Comparison of ENCODE assay signal across 8 cellular contexts in the genomic region with DNA sequence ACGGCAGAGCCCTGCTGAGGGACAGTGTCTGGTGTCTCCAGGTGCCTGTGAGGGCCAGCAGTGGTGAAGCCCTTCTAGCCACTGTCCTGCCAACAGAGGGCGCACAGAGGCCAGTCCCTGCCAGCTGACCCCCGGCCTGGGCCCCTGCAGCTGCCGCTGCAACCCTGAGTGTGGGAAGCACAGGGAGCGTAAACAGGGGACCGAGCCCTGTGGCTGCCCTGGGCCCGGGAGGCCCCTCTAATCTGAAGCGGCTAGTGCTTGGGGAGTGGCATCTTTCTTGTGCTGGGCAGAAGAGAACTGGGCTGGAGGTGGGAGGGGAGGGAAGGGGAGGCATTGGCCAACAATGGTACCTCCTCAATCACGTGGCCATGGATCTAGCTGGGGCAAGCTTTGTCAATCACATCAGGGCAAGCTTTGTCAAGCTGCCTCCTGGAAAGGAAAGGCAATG.
A peak's percentile ranks its signal among the peaks of the same experiment; 100 is the strongest.
DNase-seq lines count a peak whose midpoint lies in the region; ATAC-seq lines count a peak whose summit lies in the region.

No MANE protein-coding gene starts in this region.

- no peaks in the 10 kb centered on the region for H3K9me3 Mint-ChIP-seq in stimulated activated effector memory CD8-positive, alpha-beta T cell treated with anti-CD3 and anti-CD28 coated beads, Interleukin-12 subunit alpha, Interleukin-12 subunit beta, amount 100 ng/mL, for 72 hours

- H3K27ac Mint-ChIP-seq in stimulated activated effector memory CD8-positive, alpha-beta T cell treated with anti-CD3 and anti-CD28 coated beads, Interleukin-12 subunit alpha, Interleukin-12 subunit beta, amount 100 ng/mL, for 72 hours: peak overlapping the region; percentile 45

- H3K4me3 Mint-ChIP-seq in stimulated activated effector memory CD8-positive, alpha-beta T cell treated with anti-CD3 and anti-CD28 coated beads, Interleukin-12 subunit alpha, Interleukin-12 subunit beta, amount 100 ng/mL, for 72 hours: no peak overlapping the region

- ATAC-seq in GM18498 (IDR thresholded peaks at IDR 0.05; ENCODE audit: unreplicated experiment): peak; percentile 40
- ATAC-seq in stimulated activated effector memory CD8-positive, alpha-beta T cell treated with anti-CD3 and anti-CD28 coated beads, Interleukin-12 subunit alpha, Interleukin-12 subunit beta, amount 100 ng/mL, for 72 hours: peak; percentile 61

- peak; percentile 55 for DNase-seq in AG08395 (ENCODE audit: low spot score)
- peak; percentile 85 for DNase-seq in NCI-H510A (lab: John Stamatoyannopoulos, UW)
- peak; percentile 79 for DNase-seq in brain pericyte (ENCODE audit: low read depth, low spot score)
- DNase-seq in islet precursor cell: peak; percentile 92
- DNase-seq in stimulated activated effector memory CD8-positive, alpha-beta T cell treated with anti-CD3 and anti-CD28 coated beads, Interleukin-12 subunit alpha, Interleukin-12 subunit beta, amount 100 ng/mL, for 72 hours (ENCODE audit: low spot score in 2 of 2): peak in 1 of 2 donors; percentile 28
- no peak for DNase-seq in stimulated activated CD4-positive, alpha-beta T cell treated with anti-CD3 and anti-CD28 coated beads, Interleukin-4, amount 100 ng/mL, for 24 hours
- no peak for DNase-seq in stimulated activated naive CD4-positive, alpha-beta T cell (lab: John Stamatoyannopoulos, UW)

- peaks cover 42% of the 10 kb centered on the region for H3K4me1 Mint-ChIP-seq in stimulated activated effector memory CD8-positive, alpha-beta T cell treated with anti-CD3 and anti-CD28 coated beads, Interleukin-12 subunit alpha, Interleukin-12 subunit beta, amount 100 ng/mL, for 72 hours

- H3K36me3 Mint-ChIP-seq in stimulated activated effector memory CD8-positive, alpha-beta T cell treated with anti-CD3 and anti-CD28 coated beads, Interleukin-12 subunit alpha, Interleukin-12 subunit beta, amount 100 ng/mL, for 72 hours: peaks cover 68% of the 10 kb centered on the region

Comparison
In these comparisons a context has a peak if more than half of its experiments do, and no peak if none do; other contexts are left out.
1. DNase-seq: peak in AG08395 (single experiment), NCI-H510A (single experiment), brain pericyte (single experiment) and islet precursor cell (single experiment); none in stimulated activated CD4-positive, alpha-beta T cell treated with anti-CD3 and anti-CD28 coated beads, Interleukin-4, amount 100 ng/mL, for 24 hours (single experiment) and stimulated activated naive CD4-positive, alpha-beta T cell (0 of 6).